ENCODE assay signal across 14 cellular contexts in genomic region chr6:144263786-144264185, GRCh38. TPM values are rescaled to one million over a fixed set of nuclear protein-coding genes. Genes with fewer than 3 reads are reported as not detected.
DNase-seq lines count a peak whose midpoint lies in the region; ATAC-seq and TF ChIP-seq lines count a peak whose summit lies in the region.
"Had no signal": no experiment of that assay in that cellular context is flagged by ENCODE, and none has a peak within 500 bp of the region (broad histone marks: within the 10 kb centered on the region; RNA-seq: fewer than 3 reads in every experiment).

No MANE protein-coding gene starts in this region.

- no peak for TF ChIP-seq CTCF in cardiac muscle cell (IDR thresholded peaks at IDR 0.05; ENCODE audit: low read depth, low read length)
- TF ChIP-seq CTCF in mammary epithelial cell (conservative IDR thresholded peaks at IDR 0.05 in 1 of 2, IDR thresholded peaks at IDR 0.05 in 1 of 2; ENCODE audit: extremely low read depth in 1 of 2, insufficient read depth in 1 of 2, low read depth in 1 of 2, low read length in 2 of 2): no peak
- TF ChIP-seq CTCF in mesothelial cell of epicardium (IDR thresholded peaks at IDR 0.05; ENCODE audit: unreplicated experiment): no peak
- TF ChIP-seq CTCF in transverse colon (IDR thresholded peaks at IDR 0.05): no peak

- no peaks in the 10 kb centered on the region for H3K79me2 ChIP-seq in mammary epithelial cell (ENCODE audit: insufficient read depth, low read length)

- intact Hi-C loops in cardiac septum (cut with DNase I): loop anchor here (2.0 to 5.0 kb wide), 2 partner anchors 47 to 214 kb away; no protein-coding TSS in a partner anchor
- intact Hi-C loops in mammary epithelial cell (cut with micrococcal nuclease): loop anchor here (1.0 to 5.0 kb wide), 3 partner anchors 21 to 219 kb away; no protein-coding TSS in a partner anchor
- intact Hi-C loops in transverse colon (cut with DNase I; ENCODE audit: low total_unique reads): no loop called here

- no peak for ATAC-seq in activated CD8-positive, alpha-beta memory T cell treated with anti-CD3 and anti-CD28 coated beads, Interleukin-2, amount 10 ng/mL, durations not matched to agents 7 days and 5 days
- ATAC-seq: effector memory CD8-positive, alpha-beta T cell had no signal

- CTCF ChIA-PET in mammary epithelial cell (lab: Charles Lee; ENCODE audit: low non-redundant PET): no interaction called here
- CTCF ChIA-PET in activated CD8-positive, alpha-beta memory T cell treated with anti-CD3 and anti-CD28 coated beads, Interleukin-2, amount 10 ng/mL, durations not matched to agents 7 days and 5 days (lab: Charles Lee): no interaction called here

- H3K4me3 ChIP-seq in cardiac muscle cell: no peak overlapping the region
- H3K4me3 ChIP-seq in mammary epithelial cell (replicated peaks in 1 of 3; ENCODE audit: insufficient read depth in 1 of 3, low read depth in 2 of 3, low read length in 3 of 3): no peak overlapping the region
- H3K4me3 ChIP-seq in transverse colon: no peak overlapping the region

- peaks cover 28% of the 10 kb centered on the region for H3K4me1 ChIP-seq in cardiac muscle cell (ENCODE audit: low read depth)
- peaks cover 27% of the 10 kb centered on the region for H3K4me1 ChIP-seq in mammary epithelial cell (ENCODE audit: insufficient read depth, low read length)
- peaks cover 0 to 20% (median 8%) of the 10 kb centered on the region in 4 donors for H3K4me1 ChIP-seq in transverse colon

- H3K36me3 ChIP-seq in cardiac muscle cell: no peaks in the 10 kb centered on the region
- H3K36me3 ChIP-seq in mammary epithelial cell (ENCODE audit: insufficient read depth, low read length): no peaks in the 10 kb centered on the region
- H3K36me3 ChIP-seq in transverse colon: no peaks in the 10 kb centered on the region

- H3K27me3 ChIP-seq in cardiac muscle cell: no peaks in the 10 kb centered on the region
- H3K27me3 ChIP-seq in mammary epithelial cell (ENCODE audit: insufficient read depth, low read length): no peaks in the 10 kb centered on the region
- H3K27me3 ChIP-seq in transverse colon: no peaks in the 10 kb centered on the region

- in situ Hi-C loops in mammary epithelial cell (cut with MboI; ENCODE audit: low sequenced_read_pairs in 2 of 2) (no loop called here), transverse colon (cut with MboI; ENCODE audit: low pct_ligation_motif_present in 1 of 4, low pct_unique_long_range_greater_than_20kb in 1 of 4, low sequenced_read_pairs in 3 of 4) (no loop called here)

- 88% methylated on average over 3 of the region's 3 CpGs for WGBS in mammary epithelial cell (ENCODE audit: low coverage, missing lambda C conversion rate)
- WGBS in transverse colon (ENCODE audit: low coverage in 1 of 2), 2 donors: 83 to 85% methylated on average over 3 of the region's 3 CpGs

- DNase-seq in cardiac muscle cell (ENCODE audit: low read depth in 1 of 2, low spot score in 1 of 2) (peak in 1 of 2 donors; percentile 21), cardiac septum (ENCODE audit: low spot score) (no peak), mammary epithelial cell (no peak), mesothelial cell of epicardium (ENCODE audit: low spot score in 2 of 2, unreplicated experiment in 2 of 2) (no peak), transverse colon (no peak), RKO (ENCODE audit: low spot score) (no peak), HPDE6-E6E7 (ENCODE audit: extremely low spot score) (no peak)
- no peak for DNase-seq in activated CD8-positive, alpha-beta memory T cell treated with anti-CD3 and anti-CD28 coated beads, Interleukin-2, amount 10 ng/mL, durations not matched to agents 7 days and 5 days
- DNase-seq: activated CD8-positive, alpha-beta memory T cell treated with anti-CD3 and anti-CD28 coated beads, Interleukin-2, amount 50 U/mL, for 4 hours; effector memory CD8-positive, alpha-beta T cell; NCI-H524 treated with DMSO at 0.1 percent for 48 hours; right cardiac atrium; SIG-M5 had no signal

- peaks cover 31% of the 10 kb centered on the region for H3K4me1 Mint-ChIP-seq in mesothelial cell of epicardium
- H3K4me1 Mint-ChIP-seq in activated CD8-positive, alpha-beta memory T cell treated with anti-CD3 and anti-CD28 coated beads, Interleukin-2, amount 10 ng/mL, durations not matched to agents 7 days and 5 days: no peaks in the 10 kb centered on the region

- H4K20me1 ChIP-seq in mammary epithelial cell (ENCODE audit: insufficient read depth, low read length): no peaks in the 10 kb centered on the region

- no peaks in the 10 kb centered on the region for H3K9me3 Mint-ChIP-seq in mesothelial cell of epicardium
- H3K9me3 Mint-ChIP-seq in activated CD8-positive, alpha-beta memory T cell treated with anti-CD3 and anti-CD28 coated beads, Interleukin-2, amount 10 ng/mL, durations not matched to agents 7 days and 5 days (ENCODE audit: low read depth): no peaks in the 10 kb centered on the region
- H3K9me3 Mint-ChIP-seq: effector memory CD8-positive, alpha-beta T cell had no signal

- dilution Hi-C loops in mammary epithelial cell (cut with HindIII; ENCODE audit: low sequenced_read_pairs): no loop called here

- no peaks in the 10 kb centered on the region for H3K36me3 Mint-ChIP-seq in mesothelial cell of epicardium
- H3K36me3 Mint-ChIP-seq in activated CD8-positive, alpha-beta memory T cell treated with anti-CD3 and anti-CD28 coated beads, Interleukin-2, amount 10 ng/mL, durations not matched to agents 7 days and 5 days: no peaks in the 10 kb centered on the region

- BruUV-seq in mammary epithelial cell (replicated peaks; lab: Mats Ljungman, UMichigan): no TSS peak

- H2AFZ ChIP-seq in mammary epithelial cell (ENCODE audit: low read depth, low read length): peak overlapping the region; percentile 75

- H3K4me2 ChIP-seq in mammary epithelial cell (ENCODE audit: insufficient read depth, low read depth, low read length): peak overlapping the region; percentile 69

- no peaks in the 10 kb centered on the region for H3K27me3 Mint-ChIP-seq in mesothelial cell of epicardium (ENCODE audit: low read depth)
- no peaks in the 10 kb centered on the region for H3K27me3 Mint-ChIP-seq in activated CD8-positive, alpha-beta memory T cell treated with anti-CD3 and anti-CD28 coated beads, Interleukin-2, amount 10 ng/mL, durations not matched to agents 7 days and 5 days
- H3K27me3 Mint-ChIP-seq: effector memory CD8-positive, alpha-beta T cell had no signal

- no peak overlapping the region for H3K9ac ChIP-seq in mammary epithelial cell (ENCODE audit: insufficient read depth, low read length)

- no peak overlapping the region for H3K4me3 Mint-ChIP-seq in mesothelial cell of epicardium
- H3K4me3 Mint-ChIP-seq in activated CD8-positive, alpha-beta memory T cell treated with anti-CD3 and anti-CD28 coated beads, Interleukin-2, amount 10 ng/mL, durations not matched to agents 7 days and 5 days: no peak overlapping the region
- H3K4me3 Mint-ChIP-seq: effector memory CD8-positive, alpha-beta T cell had no signal

- H3K27ac ChIP-seq in cardiac muscle cell (peak overlapping the region; percentile 97), mammary epithelial cell (ENCODE audit: insufficient read depth, low read depth, low read length) (peak overlapping the region; percentile 76), transverse colon (peak overlapping the region; percentile 23 to 46 (median 34))
- H3K27ac ChIP-seq: 22Rv1 had no signal

- TF ChIP-seq POLR2A in transverse colon (IDR thresholded peaks at IDR 0.05): no peak

- H3K27ac Mint-ChIP-seq in mesothelial cell of epicardium: peak overlapping the region; percentile 98
- no peak overlapping the region for H3K27ac Mint-ChIP-seq in activated CD8-positive, alpha-beta memory T cell treated with anti-CD3 and anti-CD28 coated beads, Interleukin-2, amount 10 ng/mL, durations not matched to agents 7 days and 5 days

- H3K9me3 ChIP-seq in cardiac muscle cell (ENCODE audit: low read depth) (no peaks in the 10 kb centered on the region), mammary epithelial cell (replicated peaks; ENCODE audit: insufficient read depth, low read length) (peaks cover 5% of the 10 kb centered on the region), transverse colon (no peaks in the 10 kb centered on the region)

- TF ChIP-seq EP300 in transverse colon (IDR thresholded peaks at IDR 0.05; ENCODE audit: low read depth): no peak

RNA-seq across cellular contexts. Expression of gene UTRN, which starts 21.3 kb away (rescaled TPM):
- total RNA-seq in cardiac muscle cell (93.8 and 106 TPM in 2 replicates), cardiac septum (96.4 TPM), mammary epithelial cell (10 to 100 TPM; 36.8 to 44.9 TPM), mesothelial cell of epicardium (133 to 148 TPM (median 146 TPM) in 3 replicates), transverse colon (100 to 1,000 TPM in 1 of 4 donors, 10 to 100 TPM in 3; 42.3 to 134 (median 94.1) TPM)
- polyA plus RNA-seq in cardiac muscle cell (44.5 and 49.4 TPM in 2 replicates), mammary epithelial cell (10.0 TPM)
- 72.3 TPM for polyA minus RNA-seq in mammary epithelial cell
- 100 to 1,000 TPM; 102 to 195 TPM for total RNA-seq in activated CD8-positive, alpha-beta memory T cell treated with anti-CD3 and anti-CD28 coated beads, Interleukin-2, amount 10 ng/mL, durations not matched to agents 7 days and 5 days

Comparison
In these comparisons a context has a peak if more than half of its experiments do, and no peak if none do; other contexts are left out.
1. H3K27ac ChIP-seq: peak in every context shown above with its lines; median percentile 97 in cardiac muscle cell; 76 in mammary epithelial cell; 34 in transverse colon.